ENCODE assay signal across 23 cellular contexts in genomic region chr5:174140452-174140851, GRCh38.
A peak's percentile ranks its signal among the peaks of the same experiment; 100 is the strongest.
DNase-seq lines count a peak whose midpoint lies in the region; ATAC-seq and TF ChIP-seq lines count a peak whose summit lies in the region.
"Had no signal": no experiment of that assay in that cellular context is flagged by ENCODE, and none has a peak within 500 bp of the region (broad histone marks: within the 10 kb centered on the region; RNA-seq: fewer than 3 reads in every experiment).

No MANE protein-coding gene starts in this region.

- H3K4me1 ChIP-seq in left lung (no peaks in the 10 kb centered on the region), osteoblast (ENCODE audit: insufficient read depth, low read length) (no peaks in the 10 kb centered on the region)
- H3K4me1 ChIP-seq: BLaER1 had no signal

- ATAC-seq in left lung: peak; percentile 86
- ATAC-seq: GM12878, GM23338, HCT116 had no signal

- no peaks in the 10 kb centered on the region for H3K36me3 ChIP-seq in left lung
- H3K36me3 ChIP-seq in osteoblast (ENCODE audit: insufficient read depth, low read length): no peaks in the 10 kb centered on the region
- H3K36me3 ChIP-seq: BLaER1 had no signal

- no peak overlapping the region for H3K4me3 ChIP-seq in left lung
- no peak overlapping the region for H3K4me3 ChIP-seq in osteoblast (ENCODE audit: insufficient read depth, low read length)
- H3K4me3 ChIP-seq: BLaER1, GM12878, GM23338, SK-N-MC had no signal

- intact Hi-C loops in left lung (cut with DNase I): no loop called here

- H3K27me3 ChIP-seq in left lung: no peaks in the 10 kb centered on the region
- no peaks in the 10 kb centered on the region for H3K27me3 ChIP-seq in osteoblast (ENCODE audit: insufficient read depth, low read length)
- H3K27me3 ChIP-seq: BLaER1 had no signal

- no peak overlapping the region for H3K4me2 ChIP-seq in osteoblast (ENCODE audit: insufficient read depth, low read length)
- H3K4me2 ChIP-seq: BLaER1, GM23338, KMS-11 had no signal

- no peak overlapping the region for H2AFZ ChIP-seq in osteoblast (ENCODE audit: low read length)
- H2AFZ ChIP-seq: GM23338 had no signal

- no peak overlapping the region for H3K27ac ChIP-seq in left lung
- H3K27ac ChIP-seq in osteoblast (ENCODE audit: low read depth, low read length): no peak overlapping the region
- H3K27ac ChIP-seq: BLaER1, KMS-11, RWPE1, SK-N-MC had no signal

- peak; percentile 28 for DNase-seq in Daoy (ENCODE audit: low read depth)
- peak; percentile 24 for DNase-seq in NCI-H187 treated with DMSO at 0.1 percent for 48 hours (lab: John Stamatoyannopoulos, UW)
- no peak for DNase-seq in left lung
- peak; percentile 68 for DNase-seq in osteoblast (ENCODE audit: insufficient read length, low spot score, missing footprints)
- DNase-seq in T1000 (lab: John Stamatoyannopoulos, UW): no peak
- no peak for DNase-seq in activated CD4-positive, alpha-beta T cell treated with anti-CD3 and anti-CD28 coated beads, Interleukin-2, amount 50 U/mL, for 1 hour
- no peak for DNase-seq in putamen (ENCODE audit: low spot score)
- DNase-seq: CD4-positive, alpha-beta T cell; DMS79; IMR-90; MV-4-11; NCI-H1105 treated with DMSO at 0.1 percent for 48 hours; NCI-H2107; NCI-H748 treated with DMSO at 0.1 percent for 48 hours; NK-92 treated with Interleukin-12 subunit alpha and Interleukin-12 subunit beta, amount 100 ng/mL, for 24 hours; SHP77 treated with DMSO at 0.1 percent for 48 hours had no signal

- no peaks in the 10 kb centered on the region for H3K79me2 ChIP-seq in osteoblast (ENCODE audit: insufficient read depth, low read length)

- no peaks in the 10 kb centered on the region for H4K20me1 ChIP-seq in osteoblast (ENCODE audit: insufficient read depth, low read length)
- H4K20me1 ChIP-seq: BLaER1 had no signal

- no peak for TF ChIP-seq CTCF in left lung (IDR thresholded peaks at IDR 0.05)
- no peak for TF ChIP-seq CTCF in osteoblast (IDR thresholded peaks at IDR 0.05; ENCODE audit: extremely low read depth, low read depth, low read length)

- H3K9me3 ChIP-seq in left lung (no peaks in the 10 kb centered on the region), osteoblast (ENCODE audit: low read depth, low read length) (no peaks in the 10 kb centered on the region)
- H3K9me3 ChIP-seq: BLaER1 had no signal

Comparison
In these comparisons a context has a peak if more than half of its experiments do, and no peak if none do; other contexts are left out.
1. DNase-seq: peak in Daoy (single experiment), NCI-H187 treated with DMSO at 0.1 percent for 48 hours (single experiment) and osteoblast (single experiment); none in left lung (0 of 2), T1000 (single experiment), activated CD4-positive, alpha-beta T cell treated with anti-CD3 and anti-CD28 coated beads, Interleukin-2, amount 50 U/mL, for 1 hour (single experiment) and putamen (single experiment).